Comparison of ENCODE assay signal across 8 cellular contexts in genomic region chrX:120603707-120604358, GRCh38. TPM values are rescaled to one million over a fixed set of nuclear protein-coding genes. Genes with fewer than 3 reads are reported as not detected.
A peak's percentile ranks its signal among the peaks of the same experiment; 100 is the strongest.
DNase-seq lines count a peak whose midpoint lies in the region; FAIRE-seq and TF ChIP-seq lines count a peak whose summit lies in the region.

MCTS1 (plus strand) TSS chrX:120604101; CDS start chrX:120604237, 136 bp downstream.

- H3K9me3 ChIP-seq in stomach smooth muscle (ENCODE audit: control insufficient read depth in 2 of 2, low read length in 2 of 2): no peaks in the 10 kb centered on the region

- FAIRE-seq in H54 (lab: Jason Lieb, UNC): peak; percentile 98

- H3K27me3 ChIP-seq in stomach smooth muscle (ENCODE audit: control insufficient read depth in 1 of 2, insufficient read depth in 2 of 2, low read length in 2 of 2): peaks cover 0 to 2% of the 10 kb centered on the region in 2 donors

- H3K4me3 ChIP-seq in foreskin fibroblast (ENCODE audit: low read depth in 1 of 2, low read length in 2 of 2) (peak within 1 kb of the TSS; percentile 65 to 82), stomach smooth muscle (ENCODE audit: low read length in 2 of 2) (peak within 1 kb of the TSS; percentile 61 to 81)

- H3K27me3 Mint-ChIP-seq in neural crest cell (ENCODE audit: low read depth): peaks cover 13% of the 10 kb centered on the region

- peak within 1 kb of the TSS; percentile 99 for H3K27ac Mint-ChIP-seq in neural crest cell (ENCODE audit: unreplicated experiment)

- H3K9me3 Mint-ChIP-seq in neural crest cell: no peaks in the 10 kb centered on the region

- DNase-seq in ELR (ENCODE audit: low read depth) (peak; percentile 96), H54 (ENCODE audit: insufficient read length, low spot score) (peak; percentile 54), M059J (ENCODE audit: low read depth) (peak; percentile 99), SIG-M5 (lab: John Stamatoyannopoulos, UW) (peak; percentile 84), foreskin fibroblast (peak; percentile 90 to 93), neural crest cell (ENCODE audit: low read depth, low spot score) (peak; percentile 56)
- DNase-seq in activated gamma-delta T cell treated with anti-CD3 and anti-CD28 coated beads, Interleukin-2, amount 50 U/mL, for 16 hours (ENCODE audit: low read depth): peak; percentile 63

- peak; percentile 36; the same call in 1 of the 2 replicates for TF ChIP-seq POLR2A in H54 (IDR thresholded peaks at IDR 0.05; ENCODE audit: low read depth, low read length)

- peak within 1 kb of the TSS; percentile 95 for H3K4me3 Mint-ChIP-seq in neural crest cell

- H3K9ac ChIP-seq in stomach smooth muscle (ENCODE audit: low read length in 2 of 2): peak within 1 kb of the TSS; percentile 77 to 84

- peaks cover 3% of the 10 kb centered on the region for H3K36me3 Mint-ChIP-seq in neural crest cell (ENCODE audit: low read depth)

- peak within 1 kb of the TSS; percentile 82 for H3K27ac ChIP-seq in stomach smooth muscle (ENCODE audit: low read length)

- peaks cover 12% of the 10 kb centered on the region for H3K4me1 Mint-ChIP-seq in neural crest cell

- TF ChIP-seq CTCF in foreskin fibroblast (IDR thresholded peaks at IDR 0.05; ENCODE audit: low read depth, low read length) (no peak), neural crest cell (conservative IDR thresholded peaks at IDR 0.05) (no peak)

- H3K4me1 ChIP-seq in stomach smooth muscle (ENCODE audit: control insufficient read depth, insufficient read depth, low read length): no peaks in the 10 kb centered on the region

- H3K36me3 ChIP-seq in stomach smooth muscle (ENCODE audit: control insufficient read depth in 2 of 2, insufficient read depth in 2 of 2, low read length in 2 of 2): no peaks in the 10 kb centered on the region

RNA-seq across cellular contexts. Expression of gene MCTS1, which starts in this region (rescaled TPM):
- total RNA-seq in M059J (2014; rRNA removed; shearing (Covaris generic)): 228 and 252 TPM in 2 replicates
- total RNA-seq in neural crest cell: 38.0 and 38.7 TPM in 2 replicates

Comparison
In these comparisons a context has a peak if more than half of its experiments do, and no peak if none do; other contexts are left out.
1. Peak in every context shown above with its lines: DNase-seq, H3K4me3 ChIP-seq and H3K27ac ChIP-seq.